37 cellular contexts compared by ENCODE assay signal in the genomic region with DNA sequence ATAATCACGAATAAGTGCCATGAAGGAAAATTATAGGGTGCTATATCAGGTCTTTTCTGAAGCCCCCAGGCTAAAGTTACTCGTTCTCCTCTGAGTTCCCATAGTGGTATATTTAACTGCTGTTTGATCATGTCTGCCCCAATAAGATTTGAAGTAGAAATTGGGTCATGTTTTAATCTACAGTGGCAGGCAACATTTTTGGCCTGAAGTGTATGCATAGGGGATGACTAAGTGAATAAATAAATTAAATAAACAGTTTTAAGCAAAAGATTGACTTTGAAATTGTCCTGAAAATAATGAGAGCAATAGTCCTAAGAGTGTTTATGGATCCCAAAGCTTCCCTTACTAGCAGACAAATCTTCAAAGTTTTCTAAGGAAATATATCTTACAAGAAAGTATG.
"Had no signal": no experiment of that assay in that cellular context is flagged by ENCODE, and none has a peak within 500 bp of the region (broad histone marks: within the 10 kb centered on the region; RNA-seq: fewer than 3 reads in every experiment).

No MANE protein-coding gene starts in this region.

- H3K27ac ChIP-seq: adrenal gland, ascending aorta, body of pancreas, brain microvascular endothelial cell, breast epithelium, cardiac muscle cell had no signal

- H3K4me3 Mint-ChIP-seq: activated naive CD4-positive, alpha-beta T cell treated with anti-CD3 and anti-CD28 coated beads for 36 hours; activated naive CD4-positive, alpha-beta T cell treated with anti-CD3 and anti-CD28 coated beads, Interleukin-2, amount 10 ng/mL, durations not matched to agents 7 days and 5 days; activated naive CD4-positive, alpha-beta T cell treated with anti-CD3 and anti-CD28 coated beads, Interleukin-2, amount 50 U/mL, for 24 hours; activated naive CD8-positive, alpha-beta T cell; activated naive CD8-positive, alpha-beta T cell treated with anti-CD3 and anti-CD28 coated beads for 36 hours; activated naive CD8-positive, alpha-beta T cell treated with anti-CD3 and anti-CD28 coated beads, Interleukin-2, amount 10 ng/mL, durations not matched to agents 7 days and 5 days; activated naive CD8-positive, alpha-beta T cell treated with anti-CD3 and anti-CD28 coated beads, Interleukin-2, amount 50 U/mL, for 24 hours; activated T-cell treated with anti-CD3 and anti-CD28 coated beads, Interleukin-2, amount 50 U/mL, for 24 hours; activated T-cell treated with anti-CD3 and anti-CD28 coated beads, Interleukin-2, amount 50 U/mL, for 4 hours; activated T-cell treated with anti-CD3 and anti-CD28 coated beads, Interleukin-2, amount 50 U/mL, for 72 hours; activated T-helper 1 cell treated with anti-CD3 and anti-CD28 coated beads, Interleukin-12 subunit alpha, Interleukin-12 subunit beta, Interleukin-2, Interleukin-4 antibody, amounts not matched to agents 30 ng/mL and 10 ng/mL and 1 ng/mL, durations not matched to agents 14 hours and 24 hours and 36 hours; activated T-helper 17 cell treated with anti-CD3 and anti-CD28 coated beads, Interleukin-2, amount 50 U/mL, for 72 hours; brain; central memory CD8-positive, alpha-beta T cell had no signal

- H3K36me3 Mint-ChIP-seq: activated naive CD4-positive, alpha-beta T cell treated with anti-CD3 and anti-CD28 coated beads, Interleukin-2, amount 10 ng/mL, durations not matched to agents 7 days and 5 days; activated naive CD4-positive, alpha-beta T cell treated with anti-CD3 and anti-CD28 coated beads, Interleukin-2, amount 50 U/mL, for 24 hours; activated naive CD4-positive, alpha-beta T cell treated with anti-CD3 and anti-CD28 coated beads, Interleukin-2, amount 50 U/mL, for 72 hours; activated naive CD8-positive, alpha-beta T cell; activated naive CD8-positive, alpha-beta T cell treated with anti-CD3 and anti-CD28 coated beads for 36 hours; activated naive CD8-positive, alpha-beta T cell treated with anti-CD3 and anti-CD28 coated beads, Interleukin-2, amount 10 ng/mL, durations not matched to agents 7 days and 5 days; brain had no signal

- H3K4me1 Mint-ChIP-seq: activated naive CD4-positive, alpha-beta T cell treated with anti-CD3 and anti-CD28 coated beads, Interleukin-2, amount 10 ng/mL, durations not matched to agents 7 days and 5 days; activated naive CD4-positive, alpha-beta T cell treated with anti-CD3 and anti-CD28 coated beads, Interleukin-2, amount 50 U/mL, for 24 hours; activated naive CD8-positive, alpha-beta T cell treated with anti-CD3 and anti-CD28 coated beads, Interleukin-2, amount 50 U/mL, for 24 hours; activated T-helper 17 cell treated with anti-CD3 and anti-CD28 coated beads, Interleukin-2, amount 50 U/mL, for 72 hours; brain; central memory CD8-positive, alpha-beta T cell had no signal

- H3K4me1 ChIP-seq: adrenal gland, ascending aorta, body of pancreas, breast epithelium had no signal

- H3K9me3 ChIP-seq: adrenal gland, ascending aorta, body of pancreas, breast epithelium had no signal

- DNase-seq: activated effector memory CD4-positive, alpha-beta T cell treated with anti-CD3 and anti-CD28 coated beads, Interleukin-2, amount 50 U/mL, for 16 hours; activated effector memory CD4-positive, alpha-beta T cell treated with Interleukin-2 at 50 U/mL for 16 hours; activated gamma-delta T cell; activated gamma-delta T cell treated with Interleukin-2 at 50 U/mL for 16 hours; activated naive CD4-positive, alpha-beta T cell; activated naive CD4-positive, alpha-beta T cell treated with anti-CD3 and anti-CD28 coated beads for 36 hours; activated naive CD4-positive, alpha-beta T cell treated with anti-CD3 and anti-CD28 coated beads, Interleukin-2, amount 10 ng/mL, durations not matched to agents 7 days and 5 days; activated naive CD4-positive, alpha-beta T cell treated with anti-CD3 and anti-CD28 coated beads, Interleukin-2, amount 50 U/mL, for 16 hours; activated naive CD4-positive, alpha-beta T cell treated with Interleukin-2 at 50 U/mL for 16 hours; activated naive CD8-positive, alpha-beta T cell treated with anti-CD3 and anti-CD28 coated beads for 36 hours; activated naive CD8-positive, alpha-beta T cell treated with anti-CD3 and anti-CD28 coated beads, Interleukin-2, amount 10 ng/mL, durations not matched to agents 7 days and 5 days; activated naive CD8-positive, alpha-beta T cell treated with anti-CD3 and anti-CD28 coated beads, Interleukin-2, amount 50 U/mL, for 24 hours; activated T-cell treated with anti-CD3 and anti-CD28 coated beads, Interleukin-2, amount 50 U/mL, for 24 hours; activated T-cell treated with anti-CD3 and anti-CD28 coated beads, Interleukin-2, amount 50 U/mL, for 4 hours; activated T-cell treated with anti-CD3 and anti-CD28 coated beads, Interleukin-2, amount 50 U/mL, for 48 hours; activated T-cell treated with anti-CD3 and anti-CD28 coated beads, Interleukin-2, amount 50 U/mL, for 72 hours; adrenal gland; amniotic stem cell; amygdala; anterior cingulate cortex; aorta; body of pancreas; brain microvascular endothelial cell; caudate nucleus; central memory CD4-positive, alpha-beta T cell; cerebellar nuclear complex had no signal

- H3K36me3 ChIP-seq: adrenal gland, ascending aorta, brain microvascular endothelial cell, breast epithelium, cardiac muscle cell had no signal

- H3K27me3 ChIP-seq: adrenal gland, ascending aorta, body of pancreas, brain microvascular endothelial cell, breast epithelium had no signal

- H3K27me3 Mint-ChIP-seq: activated naive CD4-positive, alpha-beta T cell treated with anti-CD3 and anti-CD28 coated beads, Interleukin-2, amount 10 ng/mL, durations not matched to agents 7 days and 5 days; activated naive CD4-positive, alpha-beta T cell treated with anti-CD3 and anti-CD28 coated beads, Interleukin-2, amount 50 U/mL, for 24 hours; activated naive CD8-positive, alpha-beta T cell; activated naive CD8-positive, alpha-beta T cell treated with anti-CD3 and anti-CD28 coated beads for 36 hours; activated T-cell treated with anti-CD3 and anti-CD28 coated beads, Interleukin-2, amount 50 U/mL, for 24 hours; activated T-helper 17 cell treated with anti-CD3 and anti-CD28 coated beads, Interleukin-2, amount 50 U/mL, for 72 hours; brain; central memory CD8-positive, alpha-beta T cell had no signal

- H3K9me3 Mint-ChIP-seq: activated naive CD4-positive, alpha-beta T cell treated with anti-CD3 and anti-CD28 coated beads for 36 hours; activated naive CD4-positive, alpha-beta T cell treated with anti-CD3 and anti-CD28 coated beads, Interleukin-2, amount 10 ng/mL, durations not matched to agents 7 days and 5 days; activated naive CD4-positive, alpha-beta T cell treated with anti-CD3 and anti-CD28 coated beads, Interleukin-2, amount 50 U/mL, for 24 hours; activated naive CD4-positive, alpha-beta T cell treated with anti-CD3 and anti-CD28 coated beads, Interleukin-2, amount 50 U/mL, for 72 hours; activated naive CD8-positive, alpha-beta T cell treated with anti-CD3 and anti-CD28 coated beads for 36 hours; activated naive CD8-positive, alpha-beta T cell treated with anti-CD3 and anti-CD28 coated beads, Interleukin-2, amount 10 ng/mL, durations not matched to agents 7 days and 5 days; activated naive CD8-positive, alpha-beta T cell treated with anti-CD3 and anti-CD28 coated beads, Interleukin-2, amount 50 U/mL, for 24 hours; activated T-cell treated with anti-CD3 and anti-CD28 coated beads, Interleukin-2, amount 50 U/mL, for 24 hours; activated T-cell treated with anti-CD3 and anti-CD28 coated beads, Interleukin-2, amount 50 U/mL, for 4 hours; activated T-cell treated with anti-CD3 and anti-CD28 coated beads, Interleukin-2, amount 50 U/mL, for 72 hours; activated T-helper 1 cell treated with anti-CD3 and anti-CD28 coated beads, Interleukin-12 subunit alpha, Interleukin-12 subunit beta, Interleukin-2, Interleukin-4 antibody, amounts not matched to agents 30 ng/mL and 10 ng/mL and 1 ng/mL, durations not matched to agents 14 hours and 24 hours and 36 hours; activated T-helper 17 cell treated with anti-CD3 and anti-CD28 coated beads, Interleukin-2, amount 50 U/mL, for 72 hours; activated T-helper 2 cell treated with anti-CD3 and anti-CD28 coated beads, Interferon-gamma antibody, Interleukin-2, Interleukin-4, amounts not matched to agents 10 μg/mL and 5 μg/mL and 100 μg/mL, durations not matched to agents 14 hours and 24 hours and 36 hours; central memory CD8-positive, alpha-beta T cell had no signal

- H3K4me3 ChIP-seq: adrenal gland, ascending aorta, body of pancreas, breast epithelium, cardiac muscle cell had no signal

- H3K27ac Mint-ChIP-seq: activated naive CD4-positive, alpha-beta T cell treated with anti-CD3 and anti-CD28 coated beads for 36 hours; activated naive CD4-positive, alpha-beta T cell treated with anti-CD3 and anti-CD28 coated beads, Interleukin-2, amount 10 ng/mL, durations not matched to agents 7 days and 5 days; activated naive CD4-positive, alpha-beta T cell treated with anti-CD3 and anti-CD28 coated beads, Interleukin-2, amount 50 U/mL, for 24 hours; activated naive CD4-positive, alpha-beta T cell treated with anti-CD3 and anti-CD28 coated beads, Interleukin-2, amount 50 U/mL, for 72 hours; activated naive CD8-positive, alpha-beta T cell; activated naive CD8-positive, alpha-beta T cell treated with anti-CD3 and anti-CD28 coated beads for 36 hours; activated naive CD8-positive, alpha-beta T cell treated with anti-CD3 and anti-CD28 coated beads, Interleukin-2, amount 10 ng/mL, durations not matched to agents 7 days and 5 days; activated naive CD8-positive, alpha-beta T cell treated with anti-CD3 and anti-CD28 coated beads, Interleukin-2, amount 50 U/mL, for 24 hours; activated T-cell treated with anti-CD3 and anti-CD28 coated beads, Interleukin-2, amount 50 U/mL, for 24 hours; activated T-cell treated with anti-CD3 and anti-CD28 coated beads, Interleukin-2, amount 50 U/mL, for 72 hours; activated T-helper 1 cell treated with anti-CD3 and anti-CD28 coated beads, Interleukin-12 subunit alpha, Interleukin-12 subunit beta, Interleukin-2, Interleukin-4 antibody, amounts not matched to agents 30 ng/mL and 10 ng/mL and 1 ng/mL, durations not matched to agents 14 hours and 24 hours and 36 hours; activated T-helper 17 cell treated with anti-CD3 and anti-CD28 coated beads, Interleukin-2, amount 50 U/mL, for 72 hours; activated T-helper 2 cell treated with anti-CD3 and anti-CD28 coated beads, Interferon-gamma antibody, Interleukin-2, Interleukin-4, amounts not matched to agents 10 μg/mL and 5 μg/mL and 100 μg/mL, durations not matched to agents 14 hours and 24 hours and 36 hours; brain had no signal

- ATAC-seq: activated naive CD4-positive, alpha-beta T cell treated with anti-CD3 and anti-CD28 coated beads, Interleukin-2, amount 50 U/mL, for 72 hours; activated naive CD8-positive, alpha-beta T cell treated with anti-CD3 and anti-CD28 coated beads, Interleukin-2, amount 50 U/mL, for 24 hours; activated T-cell treated with anti-CD3 and anti-CD28 coated beads, Interleukin-2, amount 50 U/mL, for 4 hours; activated T-cell treated with anti-CD3 and anti-CD28 coated beads, Interleukin-2, amount 50 U/mL, for 72 hours; activated T-helper 17 cell treated with anti-CD3 and anti-CD28 coated beads, Interleukin-2, amount 50 U/mL, for 72 hours; body of pancreas had no signal
